ENCODE assay signal across 20 cellular contexts in genomic region chr10:126016156-126016805, GRCh38.
"Had no signal": no experiment of that assay in that cellular context is flagged by ENCODE, and none has a peak within 500 bp of the region (broad histone marks: within the 10 kb centered on the region; RNA-seq: fewer than 3 reads in every experiment).

No MANE protein-coding gene starts in this region.

- DNase-seq: activated CD4-positive, alpha-beta T cell treated with anti-CD3 and anti-CD28 coated beads for 36 hours; activated CD4-positive, alpha-beta T cell treated with anti-CD3 and anti-CD28 coated beads, Interleukin-2, amount 50 U/mL, for 48 hours; activated gamma-delta T cell; effector memory CD8-positive, alpha-beta T cell; hypothalamus; kidney; mesendoderm; naive thymus-derived CD8-positive, alpha-beta T cell; spleen; stimulated activated CD4-positive, alpha-beta T cell treated with anti-CD3 and anti-CD28 coated beads, Interleukin-4, amount 100 ng/mL, for 4 hours; upper lobe of left lung had no signal

- H2AFZ ChIP-seq: parathyroid adenoma had no signal

- H3K4me3 ChIP-seq: spleen, thoracic aorta, upper lobe of left lung had no signal

- H3K27ac ChIP-seq: epithelial cell of prostate, foreskin keratinocyte, neutrophil, parathyroid adenoma, spleen, thoracic aorta, upper lobe of left lung had no signal

- ATAC-seq: activated CD4-positive, alpha-beta T cell treated with anti-CD3 and anti-CD28 coated beads for 36 hours; effector memory CD8-positive, alpha-beta T cell; foreskin keratinocyte; naive thymus-derived CD8-positive, alpha-beta T cell; sciatic nerve; stimulated activated memory B cell treated with anti-CD40 and anti-IgM and Interleukin-4, amounts not matched to agents 10 μg/mL and 1 μg/mL and 100 μg/mL, for 72 hours; WTC11 had no signal

- H3K9ac ChIP-seq: parathyroid adenoma had no signal

- H3K27me3 Mint-ChIP-seq: stimulated activated memory B cell treated with anti-CD40 and anti-IgM and Interleukin-4, amounts not matched to agents 10 μg/mL and 1 μg/mL and 100 μg/mL, for 72 hours had no signal

- H3K9me3 Mint-ChIP-seq: activated naive CD4-positive, alpha-beta T cell treated with anti-CD3 and anti-CD28 coated beads, Interleukin-2, amount 50 U/mL, for 24 hours; stimulated activated memory B cell treated with anti-CD40 and anti-IgM and Interleukin-4, amounts not matched to agents 10 μg/mL and 1 μg/mL and 100 μg/mL, for 72 hours; WTC11 had no signal

- H3K36me3 ChIP-seq: neutrophil, spleen, thoracic aorta, upper lobe of left lung had no signal

- H3K4me1 Mint-ChIP-seq: activated naive CD4-positive, alpha-beta T cell treated with anti-CD3 and anti-CD28 coated beads, Interleukin-2, amount 50 U/mL, for 24 hours had no signal

- H3K4me3 Mint-ChIP-seq: activated CD4-positive, alpha-beta T cell treated with anti-CD3 and anti-CD28 coated beads for 36 hours; activated naive CD4-positive, alpha-beta T cell treated with anti-CD3 and anti-CD28 coated beads, Interleukin-2, amount 50 U/mL, for 24 hours; effector memory CD8-positive, alpha-beta T cell; naive thymus-derived CD8-positive, alpha-beta T cell; stimulated activated memory B cell treated with anti-CD40 and anti-IgM and Interleukin-4, amounts not matched to agents 10 μg/mL and 1 μg/mL and 100 μg/mL, for 72 hours; WTC11 had no signal

- H3K27ac Mint-ChIP-seq: activated CD4-positive, alpha-beta T cell treated with anti-CD3 and anti-CD28 coated beads for 36 hours; activated naive CD4-positive, alpha-beta T cell treated with anti-CD3 and anti-CD28 coated beads, Interleukin-2, amount 50 U/mL, for 24 hours; naive thymus-derived CD8-positive, alpha-beta T cell; stimulated activated memory B cell treated with anti-CD40 and anti-IgM and Interleukin-4, amounts not matched to agents 10 μg/mL and 1 μg/mL and 100 μg/mL, for 72 hours; WTC11 had no signal

- H3K79me2 ChIP-seq: parathyroid adenoma had no signal

- H3K4me1 ChIP-seq: parathyroid adenoma, spleen, upper lobe of left lung had no signal

- H3K9me3 ChIP-seq: neutrophil, spleen, thoracic aorta, upper lobe of left lung had no signal

- H3K27me3 ChIP-seq: foreskin keratinocyte, neutrophil, spleen, upper lobe of left lung had no signal

- H3K36me3 Mint-ChIP-seq: activated naive CD4-positive, alpha-beta T cell treated with anti-CD3 and anti-CD28 coated beads, Interleukin-2, amount 50 U/mL, for 24 hours; naive thymus-derived CD8-positive, alpha-beta T cell; stimulated activated memory B cell treated with anti-CD40 and anti-IgM and Interleukin-4, amounts not matched to agents 10 μg/mL and 1 μg/mL and 100 μg/mL, for 72 hours; WTC11 had no signal
